In genomic region chr22:31215018-31215535, GRCh38 we compare ENCODE assay signal across 33 cellular contexts. TPM values are rescaled to one million over a fixed set of nuclear protein-coding genes. Genes with fewer than 3 reads are reported as not detected.
DNase-seq lines count a peak whose midpoint lies in the region; ATAC-seq, FAIRE-seq and TF ChIP-seq lines count a peak whose summit lies in the region.
"Had no signal": no experiment of that assay in that cellular context is flagged by ENCODE, and none has a peak within 500 bp of the region (broad histone marks: within the 10 kb centered on the region; RNA-seq: fewer than 3 reads in every experiment).

No MANE protein-coding gene starts in this region.

- H3K9me3 ChIP-seq in HepG2 (ENCODE audit: low read length) (no peaks in the 10 kb centered on the region), right lobe of liver (no peaks in the 10 kb centered on the region), mucosa of rectum (ENCODE audit: control insufficient read depth in 2 of 2, low read length in 2 of 2) (no peaks in the 10 kb centered on the region), upper lobe of left lung (no peaks in the 10 kb centered on the region), Karpas-422 (ENCODE audit: low read length) (no peaks in the 10 kb centered on the region)
- H3K9me3 ChIP-seq: spleen, tibial artery had no signal

- no peaks in the 10 kb centered on the region for H4K20me1 ChIP-seq in HepG2 (ENCODE audit: insufficient read depth, low read length)
- H4K20me1 ChIP-seq in Karpas-422 (ENCODE audit: insufficient read depth, low read depth, low read length), result no peaks in the 10 kb centered on the region

- no peak for FAIRE-seq in HepG2 (lab: Jason Lieb, UNC)
- FAIRE-seq: TTC549 had no signal

- no peak overlapping the region for H2AFZ ChIP-seq in HepG2 (ENCODE audit: low read length)
- no peak overlapping the region for H2AFZ ChIP-seq in Karpas-422 (ENCODE audit: low read length)

- peaks cover 70% of the 10 kb centered on the region for H3K79me2 ChIP-seq in HepG2 (ENCODE audit: insufficient read depth, low read length)
- H3K79me2 ChIP-seq in Karpas-422 (ENCODE audit: low read length), result peaks cover 79% of the 10 kb centered on the region

- POLR2A ChIA-PET in HepG2 (lab: Yijun Ruan, JAX), result interaction anchor here (6.3 kb wide), 1 partner anchor 12 kb away, joined by 168 read pairs; no protein-coding TSS in a partner anchor

- H3K27me3 ChIP-seq in HepG2 (ENCODE audit: control insufficient read depth in 1 of 2, insufficient read depth in 2 of 2, low read length in 2 of 2) (no peaks in the 10 kb centered on the region; a peak in 1 of 5 replicates), right lobe of liver (no peaks in the 10 kb centered on the region), mucosa of rectum (ENCODE audit: control insufficient read depth in 2 of 2, insufficient read depth in 2 of 2, low read length in 2 of 2) (no peaks in the 10 kb centered on the region), upper lobe of left lung (no peaks in the 10 kb centered on the region), Karpas-422 (ENCODE audit: low read length) (no peaks in the 10 kb centered on the region)
- H3K27me3 ChIP-seq: spleen, tibial artery had no signal

- H3K27ac Mint-ChIP-seq in activated T-helper 17 cell treated with anti-CD3 and anti-CD28 coated beads, Interleukin-2, amount 50 U/mL, for 72 hours, result peak overlapping the region; percentile 28
- H3K27ac Mint-ChIP-seq: activated CD4-positive, alpha-beta memory T cell treated with anti-CD3 and anti-CD28 coated beads for 36 hours; H9 had no signal

- H3K4me1 ChIP-seq in HepG2 (ENCODE audit: insufficient read depth, low read length) (peaks cover 89% of the 10 kb centered on the region), right lobe of liver (peaks cover 0 to 69% (median 28%) of the 10 kb centered on the region in 4 donors), mucosa of rectum (ENCODE audit: control insufficient read depth in 2 of 2, insufficient read depth in 2 of 2, low read length in 2 of 2) (peaks cover 63 to 65% of the 10 kb centered on the region in 2 donors), upper lobe of left lung (peaks cover 56 to 76% (median 69%) of the 10 kb centered on the region in 4 donors), Karpas-422 (ENCODE audit: low read length) (peaks cover 80% of the 10 kb centered on the region)

- TF ChIP-seq POLR2A in HepG2 (IDR thresholded peaks at IDR 0.05; ENCODE audit: insufficient read depth in 1 of 2, low read depth in 2 of 2, low read length in 2 of 2), result no peak
- no peak for TF ChIP-seq POLR2A in right lobe of liver (IDR thresholded peaks at IDR 0.05)
- no peak for TF ChIP-seq POLR2A in upper lobe of left lung (IDR thresholded peaks at IDR 0.05)

- WGBS in HepG2 (ENCODE audit: low lambda C conversion rate), result 44% methylated on average over 6 of the region's 6 CpGs
- 40% methylated on average over 5 of the region's 6 CpGs for WGBS in right lobe of liver (ENCODE audit: insufficient coverage, low coverage, low lambda C conversion rate, missing lambda C conversion rate)
- WGBS in upper lobe of left lung, 2 donors, result 74 to 76% methylated on average over 6 of the region's 6 CpGs

- H3K27ac ChIP-seq in HepG2 (ENCODE audit: extremely low read length, insufficient read depth, low read length), result peak overlapping the region; percentile 51
- H3K27ac ChIP-seq in right lobe of liver, result peak overlapping the region in 1 of 3 donors; percentile 28
- H3K27ac ChIP-seq in mucosa of rectum (ENCODE audit: low read depth in 2 of 2, low read length in 2 of 2), result peak overlapping the region; percentile 84 to 89
- peak overlapping the region in 3 of 4 donors; percentile 23 to 96 (median 86) for H3K27ac ChIP-seq in upper lobe of left lung
- no peak overlapping the region for H3K27ac ChIP-seq in Karpas-422 (ENCODE audit: low read length)
- H3K27ac ChIP-seq: HL-60, tibial artery had no signal

- H3K36me3 Mint-ChIP-seq in activated T-helper 17 cell treated with anti-CD3 and anti-CD28 coated beads, Interleukin-2, amount 50 U/mL, for 72 hours (ENCODE audit: low read depth), result peaks cover 51% of the 10 kb centered on the region

- in situ Hi-C loops in HepG2 (cut with HindIII; ENCODE audit: extremely low pct_ligation_motif_present, low pct_unique_long_range_greater_than_20kb) (no loop called here), G401 (cut with HindIII; ENCODE audit: low sequenced_read_pairs) (no loop called here)

- H3K4me2 ChIP-seq in HepG2 (ENCODE audit: low read depth, low read length), result peak overlapping the region; percentile 98
- H3K4me2 ChIP-seq in Karpas-422 (ENCODE audit: low read depth, low read length, poor library complexity, severe bottlenecking), result no peak overlapping the region

- H3K9ac ChIP-seq in HepG2 (ENCODE audit: insufficient read depth, low read depth, low read length) (no peak overlapping the region), mucosa of rectum (ENCODE audit: low read depth in 1 of 2, low read length in 2 of 2) (peak overlapping the region; percentile 60 to 97), Karpas-422 (ENCODE audit: low read length) (no peak overlapping the region)

- H3K4me1 Mint-ChIP-seq in activated T-helper 17 cell treated with anti-CD3 and anti-CD28 coated beads, Interleukin-2, amount 50 U/mL, for 72 hours, result peaks cover 38% of the 10 kb centered on the region

- ATAC-seq in HepG2, result no peak
- no peak for ATAC-seq in right lobe of liver
- no peak for ATAC-seq in activated T-helper 17 cell treated with anti-CD3 and anti-CD28 coated beads, Interleukin-2, amount 50 U/mL, for 72 hours (replicated peaks)
- no peak for ATAC-seq in upper lobe of left lung (ENCODE audit: low FRiP score in 2 of 2)
- ATAC-seq: right cardiac atrium had no signal

- TF ChIP-seq EP300 in HepG2 (IDR thresholded peaks at IDR 0.05; ENCODE audit: low read depth in 2 of 2, low read length in 2 of 2) (no peak), HepG2 (CRISPR knock-in tag; IDR thresholded peaks at IDR 0.05; ENCODE audit: borderline replicate concordance) (no peak), upper lobe of left lung (IDR thresholded peaks at IDR 0.05) (no peak)

- H3K4me3 ChIP-seq in HepG2 (replicated peaks in 1 of 3; ENCODE audit: insufficient read depth in 1 of 3, low read depth in 2 of 3, low read length in 3 of 3), result peak overlapping the region in 1 of 3 experiments; percentile 42; a peak in 2 of 6 replicates
- peak overlapping the region in 1 of 3 donors; percentile 4 for H3K4me3 ChIP-seq in right lobe of liver
- peak overlapping the region; percentile 6 to 61 for H3K4me3 ChIP-seq in mucosa of rectum (ENCODE audit: low read length in 2 of 2)
- no peak overlapping the region for H3K4me3 ChIP-seq in upper lobe of left lung
- H3K4me3 ChIP-seq in Karpas-422 (ENCODE audit: low read length), result no peak overlapping the region
- H3K4me3 ChIP-seq: lung, spleen, tibial artery had no signal

- CTCF ChIA-PET in HepG2 (lab: Yijun Ruan, JAX; ENCODE audit: low intra/inter-chr PET ratio, low total read pairs), result no interaction called here

- H3K9me2 ChIP-seq in Karpas-422 (replicated peaks; ENCODE audit: insufficient read depth, low read length), result no peaks in the 10 kb centered on the region

- intact Hi-C loops in HepG2 (cut with micrococcal nuclease; ENCODE audit: unreplicated experiment) (no loop called here), right lobe of liver (cut with DNase I) (no loop called here)

- BruUV-seq in HepG2 (replicated peaks; lab: Mats Ljungman, UMichigan), result no TSS peak

- DNase-seq in HepG2 (ENCODE audit: low spot score), result no peak
- no peak for DNase-seq in right lobe of liver
- DNase-seq in upper lobe of left lung, result no peak
- DNase-seq in G401 (ENCODE audit: low spot score), result no peak
- no peak for DNase-seq in Karpas-422
- DNase-seq in activated CD4-positive, alpha-beta T cell treated with anti-CD3 and anti-CD28 coated beads for 4 hours, result no peak
- DNase-seq: 8988T; activated CD4-positive, alpha-beta memory T cell treated with anti-CD3 and anti-CD28 coated beads for 36 hours; activated CD4-positive, CD25-positive, alpha-beta regulatory T cell treated with anti-CD3 and anti-CD28 coated beads, Interleukin-2, amount 50 U/mL, for 72 hours; activated naive CD4-positive, alpha-beta T cell treated with Interleukin-2 at 50 U/mL for 16 hours; CD8-positive, alpha-beta memory T cell; central memory CD4-positive, alpha-beta T cell; dermis blood vessel endothelial cell; DMS 273 treated with DMSO at 0.1 percent for 48 hours; EL; foreskin melanocyte; H9; NCI-H1417 treated with DMSO at 0.1 percent for 48 hours; NCI-H2081 treated with DMSO at 0.1 percent for 48 hours; NCI-H226; NCI-H526 treated with DMSO at 0.1 percent for 48 hours; NK-92 treated with Interleukin-12 subunit alpha and Interleukin-12 subunit beta, amount 100 ng/mL, for 24 hours; right cardiac atrium; spleen; stimulated activated CD4-positive, alpha-beta T cell treated with anti-CD3 and anti-CD28 coated beads, Interleukin-2, amount 100 ng/mL, for 24 hours; stimulated activated CD8-positive, alpha-beta memory T cell treated with anti-CD3 and anti-CD28 coated beads, Interleukin-4, amount 100 ng/mL, for 48 hours; T-helper 1 cell; tibial artery had no signal

- H3K4me3 Mint-ChIP-seq in activated T-helper 17 cell treated with anti-CD3 and anti-CD28 coated beads, Interleukin-2, amount 50 U/mL, for 72 hours, result peak overlapping the region; percentile 89
- H3K4me3 Mint-ChIP-seq: activated CD4-positive, alpha-beta memory T cell treated with anti-CD3 and anti-CD28 coated beads for 36 hours; H9 had no signal

- TF ChIP-seq CTCF in HepG2 (CRISPR knock-in tag; IDR thresholded peaks at IDR 0.05) (no peak), right lobe of liver (IDR thresholded peaks at IDR 0.05) (no peak), upper lobe of left lung (IDR thresholded peaks at IDR 0.05) (no peak)

- H3K27me3 Mint-ChIP-seq in activated T-helper 17 cell treated with anti-CD3 and anti-CD28 coated beads, Interleukin-2, amount 50 U/mL, for 72 hours, result no peaks in the 10 kb centered on the region
- H3K27me3 Mint-ChIP-seq: activated CD4-positive, alpha-beta memory T cell treated with anti-CD3 and anti-CD28 coated beads for 36 hours; CD8-positive, alpha-beta memory T cell had no signal

- TF ChIP-seq RAD21 in HepG2 (CRISPR knock-in tag; IDR thresholded peaks at IDR 0.05), result no peak

- H3K36me3 ChIP-seq in HepG2 (replicated peaks in 1 of 2; ENCODE audit: control insufficient read depth in 1 of 2, insufficient read depth in 2 of 2, low read length in 2 of 2), result peaks cover 0 to 6% of the 10 kb centered on the region in 2 experiments; a peak in 2 of 5 replicates
- no peaks in the 10 kb centered on the region for H3K36me3 ChIP-seq in right lobe of liver
- H3K36me3 ChIP-seq in mucosa of rectum (ENCODE audit: control insufficient read depth in 2 of 2, insufficient read depth in 2 of 2, low read length in 2 of 2), result peaks cover 0 to 3% of the 10 kb centered on the region in 2 donors
- H3K36me3 ChIP-seq in upper lobe of left lung, result peaks cover 0 to 3% (median 0%) of the 10 kb centered on the region in 4 donors
- 0 out of 2 replicates have a peak, but pooled peaks cover 8% of the 10 kb centered on the region for H3K36me3 ChIP-seq in Karpas-422 (ENCODE audit: insufficient read depth, low read length)
- H3K36me3 ChIP-seq: tibial artery had no signal

- H3K9me3 Mint-ChIP-seq in activated T-helper 17 cell treated with anti-CD3 and anti-CD28 coated beads, Interleukin-2, amount 50 U/mL, for 72 hours, result no peaks in the 10 kb centered on the region
- H3K9me3 Mint-ChIP-seq: activated CD4-positive, alpha-beta memory T cell treated with anti-CD3 and anti-CD28 coated beads for 36 hours; CD8-positive, alpha-beta memory T cell; H9 had no signal

RNA-seq across cellular contexts. Expression of gene LIMK2, which starts 3.0 kb away (rescaled TPM):
- total RNA-seq in HepG2 (2016; rRNA removed; fragmentation: Illumina TruSeq; extraction: Trizol), result 25.9 and 29.8 TPM in 2 replicates
- 11.6 and 11.9 TPM in 2 replicates for total RNA-seq in HepG2 (2016; cell fraction: cytosol; rRNA removed; fragmentation: Illumina TruSeq; extraction: Trizol; ENCODE audit: low read depth)
- 23.7 and 30.9 TPM in 2 replicates for total RNA-seq in HepG2 (2016; cell fraction: insoluble cytoplasmic fraction; rRNA removed; fragmentation: Illumina TruSeq; extraction: Trizol)
- total RNA-seq in HepG2 (2016; cell fraction: membrane; rRNA removed; fragmentation: Illumina TruSeq; extraction: Trizol), result 16.0 and 16.7 TPM in 2 replicates
- total RNA-seq in HepG2 (2016; cell fraction: nucleus; rRNA removed; fragmentation: Illumina TruSeq; extraction: Trizol), result 34.7 and 39.4 TPM in 2 replicates
- polyA plus RNA-seq in HepG2 (2011; rRNA removed), result 20.9 and 22.2 TPM in 2 replicates
- 13.6 and 17.8 TPM in 2 replicates for polyA plus RNA-seq in HepG2 (2011; cell fraction: cytosol; rRNA removed)
- polyA plus RNA-seq in HepG2 (2011; cell fraction: nucleus; rRNA removed), result 73.7 and 77.5 TPM in 2 replicates
- 13.8 and 20.5 TPM in 2 replicates for polyA plus RNA-seq in HepG2 (2012)
- 3.6 and 3.7 TPM in 2 replicates for polyA plus RNA-seq in HepG2 (2016; cell fraction: cytosol; fragmentation: Illumina TruSeq; extraction: Trizol; ENCODE audit: low read depth)
- polyA plus RNA-seq in HepG2 (2016; cell fraction: insoluble cytoplasmic fraction; fragmentation: Illumina TruSeq; extraction: Trizol; ENCODE audit: low read depth), result 18.1 and 21.1 TPM in 2 replicates
- 6.3 and 6.8 TPM in 2 replicates for polyA plus RNA-seq in HepG2 (2016; cell fraction: membrane; fragmentation: Illumina TruSeq; extraction: Trizol; ENCODE audit: low read depth)
- polyA plus RNA-seq in HepG2 (2016; cell fraction: nucleus; fragmentation: Illumina TruSeq; extraction: Trizol; ENCODE audit: insufficient read depth, low read depth), result 49.2 and 49.7 TPM in 2 replicates
- 7.4 and 68.6 TPM in 2 replicates for polyA minus RNA-seq in HepG2 (2011; rRNA and poly(A)+ RNA removed; ENCODE audit: low replicate concordance)
- 11.4 and 15.5 TPM in 2 replicates for polyA minus RNA-seq in HepG2 (2011; cell fraction: cytosol; rRNA and poly(A)+ RNA removed)
- polyA minus RNA-seq in HepG2 (2011; cell fraction: nucleus; rRNA and poly(A)+ RNA removed), result 67.0 and 76.2 TPM in 2 replicates
- total RNA-seq in right lobe of liver, result 10 to 100 TPM in 4 of 6 experiments, 1 to 10 TPM in 2; 6.3 to 47.9 (median 19.6) TPM
- total RNA-seq in activated T-helper 17 cell treated with anti-CD3 and anti-CD28 coated beads, Interleukin-2, amount 50 U/mL, for 72 hours, result 10 to 100 TPM; 59.5 to 61.4 TPM
- 100 to 1,000 TPM in 2 of 6 donors, 10 to 100 TPM in 4; 44.5 to 141 (median 75.8) TPM for total RNA-seq in upper lobe of left lung
- 49.9 and 58.0 TPM in 2 replicates for total RNA-seq in G401 (2014; rRNA removed; shearing (Covaris generic))
- total RNA-seq in Karpas-422 (2014; rRNA removed; shearing (Covaris generic); ENCODE audit: low replicate concordance), result 35.0 and 35.3 TPM in 2 replicates

RNA-seq across cellular contexts. Expression of gene RNF185, which starts 55.1 kb away (rescaled TPM):
- total RNA-seq in HepG2 (2016; rRNA removed; fragmentation: Illumina TruSeq; extraction: Trizol) (21.4 and 28.8 TPM in 2 replicates), right lobe of liver (10 to 100 TPM; 28.7 to 40.8 (median 37.4) TPM), upper lobe of left lung (10 to 100 TPM; 17.8 to 40.0 (median 34.1) TPM)
- total RNA-seq in HepG2 (2016; cell fraction: cytosol; rRNA removed; fragmentation: Illumina TruSeq; extraction: Trizol; ENCODE audit: low read depth), result 2.9 and 3.2 TPM in 2 replicates
- 21.9 and 28.5 TPM in 2 replicates for total RNA-seq in HepG2 (2016; cell fraction: insoluble cytoplasmic fraction; rRNA removed; fragmentation: Illumina TruSeq; extraction: Trizol)
- 11.3 and 11.9 TPM in 2 replicates for total RNA-seq in HepG2 (2016; cell fraction: membrane; rRNA removed; fragmentation: Illumina TruSeq; extraction: Trizol)
- 12.0 and 13.7 TPM in 2 replicates for total RNA-seq in HepG2 (2016; cell fraction: nucleus; rRNA removed; fragmentation: Illumina TruSeq; extraction: Trizol)
- polyA plus RNA-seq in HepG2 (2011; rRNA removed), result 26.4 and 27.5 TPM in 2 replicates
- polyA plus RNA-seq in HepG2 (2011; cell fraction: cytosol; rRNA removed), result 21.8 and 27.3 TPM in 2 replicates
- 19.0 and 20.4 TPM in 2 replicates for polyA plus RNA-seq in HepG2 (2011; cell fraction: nucleus; rRNA removed)
- 15.4 and 15.6 TPM in 2 replicates for polyA plus RNA-seq in HepG2 (2012)
- 1.6 and 1.7 TPM in 2 replicates for polyA plus RNA-seq in HepG2 (2016; cell fraction: cytosol; fragmentation: Illumina TruSeq; extraction: Trizol; ENCODE audit: low read depth)
- polyA plus RNA-seq in HepG2 (2016; cell fraction: insoluble cytoplasmic fraction; fragmentation: Illumina TruSeq; extraction: Trizol; ENCODE audit: low read depth), result 27.8 and 28.1 TPM in 2 replicates
- 6.4 and 6.8 TPM in 2 replicates for polyA plus RNA-seq in HepG2 (2016; cell fraction: membrane; fragmentation: Illumina TruSeq; extraction: Trizol; ENCODE audit: low read depth)
- polyA plus RNA-seq in HepG2 (2016; cell fraction: nucleus; fragmentation: Illumina TruSeq; extraction: Trizol; ENCODE audit: insufficient read depth, low read depth), result 21.5 and 21.8 TPM in 2 replicates
- polyA minus RNA-seq in HepG2 (2011; rRNA and poly(A)+ RNA removed; ENCODE audit: low replicate concordance), result 17.6 and 24.2 TPM in 2 replicates
- 10.1 and 10.4 TPM in 2 replicates for polyA minus RNA-seq in HepG2 (2011; cell fraction: cytosol; rRNA and poly(A)+ RNA removed)
- 9.1 and 11.8 TPM in 2 replicates for polyA minus RNA-seq in HepG2 (2011; cell fraction: nucleus; rRNA and poly(A)+ RNA removed)
- 10 to 100 TPM; 19.3 to 24.6 TPM for total RNA-seq in activated T-helper 17 cell treated with anti-CD3 and anti-CD28 coated beads, Interleukin-2, amount 50 U/mL, for 72 hours
- total RNA-seq in G401 (2014; rRNA removed; shearing (Covaris generic)), result 45.7 and 54.8 TPM in 2 replicates
- total RNA-seq in Karpas-422 (2014; rRNA removed; shearing (Covaris generic); ENCODE audit: low replicate concordance), result 41.1 and 44.8 TPM in 2 replicates

Comparison
In these comparisons a context has a peak if more than half of its experiments do, and no peak if none do; other contexts are left out.
1. H3K4me3 ChIP-seq: peak in mucosa of rectum (2 of 2); none in upper lobe of left lung (0 of 4) and Karpas-422 (single experiment).
2. H3K9ac ChIP-seq: peak in mucosa of rectum (2 of 2); none in HepG2 (single experiment) and Karpas-422 (single experiment).